23 cellular contexts compared by ENCODE assay signal in the genomic region with DNA sequence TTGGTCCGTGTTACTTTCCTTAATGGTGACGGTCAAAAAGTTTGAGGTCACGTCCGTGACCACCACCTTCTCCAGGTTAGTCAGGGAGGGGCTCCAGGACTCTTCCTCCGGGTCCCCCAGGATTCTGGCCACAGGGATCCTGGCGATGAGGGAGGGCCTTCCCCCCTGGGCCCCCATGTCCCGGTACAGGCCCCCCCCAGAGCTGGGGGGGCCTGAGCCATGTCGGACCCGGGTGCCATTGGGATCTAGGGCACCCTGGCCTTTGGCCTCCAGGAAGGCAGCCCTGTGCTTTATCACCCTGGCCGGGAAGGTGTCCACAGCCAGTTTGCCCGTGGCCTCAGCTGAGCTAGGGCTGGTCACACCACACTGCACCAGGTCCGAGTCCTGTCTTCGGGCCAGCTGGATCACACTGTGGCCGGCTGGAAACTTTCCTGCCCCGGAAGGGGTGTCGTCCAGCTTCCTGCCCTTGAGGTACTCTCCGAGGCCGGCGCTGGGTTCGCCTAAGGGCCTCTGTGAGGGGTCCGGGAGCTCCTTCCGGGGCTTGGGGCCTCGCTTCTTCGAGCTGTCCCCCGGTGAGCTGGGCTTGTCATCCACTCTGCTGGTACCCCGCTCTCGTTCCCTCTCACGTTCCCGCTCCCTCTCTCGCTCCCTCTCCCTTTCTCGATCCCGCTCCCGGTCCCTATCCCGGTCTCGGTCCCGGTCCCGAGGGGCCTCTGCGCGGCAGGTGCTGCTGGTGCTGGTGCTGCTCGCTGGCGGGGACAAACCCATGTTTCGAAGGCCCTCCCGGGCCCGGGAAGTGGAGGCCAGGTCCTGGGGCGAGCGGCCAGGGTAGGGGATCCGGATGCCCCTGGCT. TPM values are rescaled to one million over a fixed set of nuclear protein-coding genes. Genes with fewer than 3 reads are reported as not detected.
A peak's percentile ranks its signal among the peaks of the same experiment; 100 is the strongest.
DNase-seq lines count a peak whose midpoint lies in the region; ATAC-seq, FAIRE-seq and TF ChIP-seq lines count a peak whose summit lies in the region.
"Had no signal": no experiment of that assay in that cellular context is flagged by ENCODE, and none has a peak within 500 bp of the region (broad histone marks: within the 10 kb centered on the region; RNA-seq: fewer than 3 reads in every experiment).

No MANE protein-coding gene starts in this region.

- H3K79me2 ChIP-seq in HepG2 (ENCODE audit: insufficient read depth, low read length), result peaks cover 10% of the 10 kb centered on the region

- ATAC-seq in HepG2, result no peak
- no peak for ATAC-seq in right lobe of liver
- no peak for ATAC-seq in esophagus mucosa
- ATAC-seq: lower lobe of right lung had no signal

- H3K27me3 Mint-ChIP-seq in progenitor cell of endocrine pancreas, result peaks cover 46% of the 10 kb centered on the region

- CTCF ChIA-PET in HepG2 (lab: Yijun Ruan, JAX; ENCODE audit: low intra/inter-chr PET ratio, low total read pairs), result no interaction called here

- H3K27me3 ChIP-seq in HepG2 (ENCODE audit: control insufficient read depth in 1 of 2, insufficient read depth in 2 of 2, low read length in 2 of 2) (peaks cover 27 to 49% of the 10 kb centered on the region in 2 experiments), right lobe of liver (peaks cover 14 to 40% of the 10 kb centered on the region in 2 donors), SJSA1 (replicated peaks) (peaks cover 22% of the 10 kb centered on the region)

- FAIRE-seq in HepG2 (lab: Jason Lieb, UNC), result no peak
- FAIRE-seq in H54 (lab: Jason Lieb, UNC), result no peak
- FAIRE-seq: GM12892 had no signal

- no TSS peak for BruUV-seq in HepG2 (replicated peaks; lab: Mats Ljungman, UMichigan)

- TF ChIP-seq EP300 in HepG2 (IDR thresholded peaks at IDR 0.05; ENCODE audit: low read depth in 2 of 2, low read length in 2 of 2) (no peak), HepG2 (CRISPR knock-in tag; IDR thresholded peaks at IDR 0.05; ENCODE audit: borderline replicate concordance) (no peak)

- no peak for TF ChIP-seq POLR2A in HepG2 (IDR thresholded peaks at IDR 0.05; ENCODE audit: insufficient read depth in 1 of 2, low read depth in 2 of 2, low read length in 2 of 2)
- no peak for TF ChIP-seq POLR2A in right lobe of liver (IDR thresholded peaks at IDR 0.05)
- no peak for TF ChIP-seq POLR2A in H54 (IDR thresholded peaks at IDR 0.05; ENCODE audit: low read depth, low read length)

- no peak for TF ChIP-seq CTCF in HepG2 (CRISPR knock-in tag; IDR thresholded peaks at IDR 0.05)
- no peak for TF ChIP-seq CTCF in right lobe of liver (IDR thresholded peaks at IDR 0.05)
- no peak for TF ChIP-seq CTCF in progenitor cell of endocrine pancreas (IDR thresholded peaks at IDR 0.05; ENCODE audit: unreplicated experiment)

- H3K4me3 ChIP-seq in HepG2 (replicated peaks in 1 of 3; ENCODE audit: insufficient read depth in 1 of 3, low read depth in 2 of 3, low read length in 3 of 3), result no peak overlapping the region; a peak in 1 of 6 replicates
- H3K4me3 ChIP-seq in right lobe of liver, result no peak overlapping the region
- no peak overlapping the region for H3K4me3 ChIP-seq in SJSA1
- peak overlapping the region; percentile 31; the same call in 1 of the 2 replicates for H3K4me3 ChIP-seq in iPS-18c (ENCODE audit: insufficient read depth, low read depth, low read length)
- H3K4me3 ChIP-seq: esophagus squamous epithelium, skin epidermis had no signal

- H3K36me3 Mint-ChIP-seq in progenitor cell of endocrine pancreas (ENCODE audit: insufficient read depth), result peaks cover 4% of the 10 kb centered on the region

- intact Hi-C loops in HepG2 (cut with micrococcal nuclease; ENCODE audit: unreplicated experiment) (loop anchor here (5.0 kb wide), 2 partner anchors 42 to 53 kb away; partner anchors contain the start of gene CBX4), right lobe of liver (cut with DNase I) (no loop called here)

- no peak overlapping the region for H2AFZ ChIP-seq in HepG2 (ENCODE audit: low read length)

- H3K27ac ChIP-seq in HepG2 (ENCODE audit: extremely low read length, insufficient read depth, low read length), result no peak overlapping the region
- H3K27ac ChIP-seq in right lobe of liver, result no peak overlapping the region
- peak overlapping the region; percentile 89 for H3K27ac ChIP-seq in SJSA1
- H3K27ac ChIP-seq: lower lobe of right lung had no signal

- H3K4me2 ChIP-seq in HepG2 (ENCODE audit: low read depth, low read length), result no peak overlapping the region

- no peaks in the 10 kb centered on the region for H4K20me1 ChIP-seq in HepG2 (ENCODE audit: insufficient read depth, low read length)

- TF ChIP-seq RAD21 in HepG2 (CRISPR knock-in tag; IDR thresholded peaks at IDR 0.05), result no peak

- DNase-seq in HepG2 (ENCODE audit: low spot score) (no peak), right lobe of liver (no peak), SJSA1 (ENCODE audit: low read depth in 1 of 2, low spot score in 2 of 2) (no peak), H54 (ENCODE audit: insufficient read length, low spot score) (no peak), amniotic stem cell (lab: John Stamatoyannopoulos, UW) (no peak), progenitor cell of endocrine pancreas (ENCODE audit: low spot score, unreplicated experiment) (no peak)
- DNase-seq: ACHN; activated B cell treated with CpG ODN at 0.5 μM for 24 hours; activated CD4-positive, alpha-beta memory T cell treated with anti-CD3 and anti-CD28 coated beads, Interleukin-2, amount 10 ng/mL, durations not matched to agents 7 days and 5 days; activated naive CD4-positive, alpha-beta T cell treated with Interleukin-2 at 50 U/mL for 16 hours; activated T-cell treated with anti-CD3 and anti-CD28 coated beads, Interleukin-2, amount 50 U/mL, for 24 hours; aorta; CD4-positive, alpha-beta T cell; esophagus squamous epithelium; immature natural killer cell; lower lobe of right lung; NCI-H146; stimulated activated CD4-positive, alpha-beta T cell treated with anti-CD3 and anti-CD28 coated beads, Interleukin-4, amount 100 ng/mL, for 1 hour had no signal

- H3K27ac Mint-ChIP-seq in progenitor cell of endocrine pancreas, result no peak overlapping the region
- H3K27ac Mint-ChIP-seq: activated B cell treated with CpG ODN at 0.5 μM for 24 hours; activated CD4-positive, alpha-beta memory T cell treated with anti-CD3 and anti-CD28 coated beads, Interleukin-2, amount 10 ng/mL, durations not matched to agents 7 days and 5 days; activated T-cell treated with anti-CD3 and anti-CD28 coated beads, Interleukin-2, amount 50 U/mL, for 24 hours; CD4-positive, alpha-beta T cell; immature natural killer cell had no signal

- POLR2A ChIA-PET in HepG2 (lab: Yijun Ruan, JAX), result no interaction called here

- H3K4me1 Mint-ChIP-seq in progenitor cell of endocrine pancreas (ENCODE audit: low read depth), result peaks cover 25% of the 10 kb centered on the region

- no peak overlapping the region for H3K9ac ChIP-seq in HepG2 (ENCODE audit: insufficient read depth, low read depth, low read length)

- no peaks in the 10 kb centered on the region for H3K9me3 Mint-ChIP-seq in progenitor cell of endocrine pancreas (ENCODE audit: low read depth)
- H3K9me3 Mint-ChIP-seq: activated B cell treated with CpG ODN at 0.5 μM for 24 hours; activated CD4-positive, alpha-beta memory T cell treated with anti-CD3 and anti-CD28 coated beads, Interleukin-2, amount 10 ng/mL, durations not matched to agents 7 days and 5 days; activated T-cell treated with anti-CD3 and anti-CD28 coated beads, Interleukin-2, amount 50 U/mL, for 24 hours; CD4-positive, alpha-beta T cell; central memory CD8-positive, alpha-beta T cell had no signal

- 96% methylated on average over 43 of the region's 47 CpGs for WGBS in HepG2 (ENCODE audit: low lambda C conversion rate)
- WGBS in right lobe of liver (ENCODE audit: insufficient coverage, low coverage, low lambda C conversion rate, missing lambda C conversion rate), result 91% methylated on average over 4 of the region's 47 CpGs

- H3K9me3 ChIP-seq in HepG2 (ENCODE audit: low read length) (no peaks in the 10 kb centered on the region), right lobe of liver (no peaks in the 10 kb centered on the region), SJSA1 (replicated peaks) (0 out of 2 replicates have a peak, but pooled peaks cover 6% of the 10 kb centered on the region), iPS-18c (ENCODE audit: control insufficient read depth, insufficient read depth, low read length) (no peaks in the 10 kb centered on the region)
- H3K9me3 ChIP-seq: esophagus squamous epithelium, lower lobe of right lung had no signal

- peaks cover 67% of the 10 kb centered on the region for H3K4me1 ChIP-seq in HepG2 (ENCODE audit: insufficient read depth, low read length)
- peaks cover 0 to 24% (median 11%) of the 10 kb centered on the region in 4 donors for H3K4me1 ChIP-seq in right lobe of liver
- H3K4me1 ChIP-seq in SJSA1 (replicated peaks), result peaks cover 69% of the 10 kb centered on the region

- in situ Hi-C loops in HepG2 (cut with HindIII; ENCODE audit: extremely low pct_ligation_motif_present, low pct_unique_long_range_greater_than_20kb), result no loop called here

- peaks cover 5 to 9% of the 10 kb centered on the region in 2 experiments; a peak in 4 of 5 replicates for H3K36me3 ChIP-seq in HepG2 (replicated peaks in 1 of 2; ENCODE audit: control insufficient read depth in 1 of 2, insufficient read depth in 2 of 2, low read length in 2 of 2)
- no peaks in the 10 kb centered on the region for H3K36me3 ChIP-seq in right lobe of liver
- peaks cover 22% of the 10 kb centered on the region for H3K36me3 ChIP-seq in SJSA1

- H3K4me3 Mint-ChIP-seq in progenitor cell of endocrine pancreas (ENCODE audit: low read depth), result no peak overlapping the region
- H3K4me3 Mint-ChIP-seq: activated B cell treated with CpG ODN at 0.5 μM for 24 hours had no signal

RNA-seq across cellular contexts. Expression of gene CBX8, which starts 2.0 kb away (rescaled TPM):
- total RNA-seq in HepG2 (2016; rRNA removed; fragmentation: Illumina TruSeq; extraction: Trizol), result 12.0 and 12.6 TPM in 2 replicates
- total RNA-seq in HepG2 (2016; cell fraction: cytosol; rRNA removed; fragmentation: Illumina TruSeq; extraction: Trizol; ENCODE audit: low read depth), result 1.3 and 2.4 TPM in 2 replicates
- total RNA-seq in HepG2 (2016; cell fraction: insoluble cytoplasmic fraction; rRNA removed; fragmentation: Illumina TruSeq; extraction: Trizol), result 12.8 and 13.5 TPM in 2 replicates
- total RNA-seq in HepG2 (2016; cell fraction: membrane; rRNA removed; fragmentation: Illumina TruSeq; extraction: Trizol), result 4.8 and 5.6 TPM in 2 replicates
- 5.7 and 8.6 TPM in 2 replicates for total RNA-seq in HepG2 (2016; cell fraction: nucleus; rRNA removed; fragmentation: Illumina TruSeq; extraction: Trizol)
- 0.34 and 0.76 TPM in 2 replicates for polyA plus RNA-seq in HepG2 (2011; rRNA removed)
- 0.72 and 0.99 TPM in 2 replicates for polyA plus RNA-seq in HepG2 (2011; cell fraction: cytosol; rRNA removed)
- polyA plus RNA-seq in HepG2 (2011; cell fraction: nucleus; rRNA removed), result 3.4 and 5.0 TPM in 2 replicates
- polyA plus RNA-seq in HepG2 (2012), result 7.4 and 7.7 TPM in 2 replicates
- polyA plus RNA-seq in HepG2 (2016; cell fraction: cytosol; fragmentation: Illumina TruSeq; extraction: Trizol; ENCODE audit: low read depth), result 0.54 and 0.80 TPM in 2 replicates
- 10.9 and 11.0 TPM in 2 replicates for polyA plus RNA-seq in HepG2 (2016; cell fraction: insoluble cytoplasmic fraction; fragmentation: Illumina TruSeq; extraction: Trizol; ENCODE audit: low read depth)
- 1.4 TPM in 2 replicates for polyA plus RNA-seq in HepG2 (2016; cell fraction: membrane; fragmentation: Illumina TruSeq; extraction: Trizol; ENCODE audit: low read depth)
- 15.7 and 18.7 TPM in 2 replicates for polyA plus RNA-seq in HepG2 (2016; cell fraction: nucleus; fragmentation: Illumina TruSeq; extraction: Trizol; ENCODE audit: insufficient read depth, low read depth)
- polyA minus RNA-seq in HepG2 (2011; rRNA and poly(A)+ RNA removed; ENCODE audit: low replicate concordance), result 1.2 and 1.6 TPM in 2 replicates
- 1.8 and 1.9 TPM in 2 replicates for polyA minus RNA-seq in HepG2 (2011; cell fraction: cytosol; rRNA and poly(A)+ RNA removed)
- 0.77 and 0.87 TPM in 2 replicates for polyA minus RNA-seq in HepG2 (2011; cell fraction: nucleus; rRNA and poly(A)+ RNA removed)
- total RNA-seq in right lobe of liver, result 1 to 10 TPM; 1.2 to 4.7 (median 2.0) TPM
- total RNA-seq in SJSA1 (2014; rRNA removed; shearing (Covaris generic)), result 9.0 and 21.0 TPM in 2 replicates
- 3.8 TPM for total RNA-seq in esophagus mucosa
- total RNA-seq in progenitor cell of endocrine pancreas, result 21.7 and 23.1 TPM in 2 replicates

RNA-seq across cellular contexts. Expression of gene CBX2, which starts 16.9 kb away (rescaled TPM):
- 13.0 and 14.5 TPM in 2 replicates for total RNA-seq in HepG2 (2016; rRNA removed; fragmentation: Illumina TruSeq; extraction: Trizol)
- 6.8 and 7.5 TPM in 2 replicates for total RNA-seq in HepG2 (2016; cell fraction: cytosol; rRNA removed; fragmentation: Illumina TruSeq; extraction: Trizol; ENCODE audit: low read depth)
- total RNA-seq in HepG2 (2016; cell fraction: insoluble cytoplasmic fraction; rRNA removed; fragmentation: Illumina TruSeq; extraction: Trizol), result 11.8 and 15.7 TPM in 2 replicates
- total RNA-seq in HepG2 (2016; cell fraction: membrane; rRNA removed; fragmentation: Illumina TruSeq; extraction: Trizol), result 9.1 and 10.9 TPM in 2 replicates
- total RNA-seq in HepG2 (2016; cell fraction: nucleus; rRNA removed; fragmentation: Illumina TruSeq; extraction: Trizol), result 11.8 and 14.3 TPM in 2 replicates
- polyA plus RNA-seq in HepG2 (2011; rRNA removed), result 31.1 and 40.2 TPM in 2 replicates
- 25.9 and 34.2 TPM in 2 replicates for polyA plus RNA-seq in HepG2 (2011; cell fraction: cytosol; rRNA removed)
- polyA plus RNA-seq in HepG2 (2011; cell fraction: nucleus; rRNA removed), result 90.7 and 95.7 TPM in 2 replicates
- polyA plus RNA-seq in HepG2 (2012), result 41.2 and 46.2 TPM in 2 replicates
- 4.2 and 5.6 TPM in 2 replicates for polyA plus RNA-seq in HepG2 (2016; cell fraction: cytosol; fragmentation: Illumina TruSeq; extraction: Trizol; ENCODE audit: low read depth)
- 9.1 and 12.0 TPM in 2 replicates for polyA plus RNA-seq in HepG2 (2016; cell fraction: insoluble cytoplasmic fraction; fragmentation: Illumina TruSeq; extraction: Trizol; ENCODE audit: low read depth)
- 3.9 and 6.0 TPM in 2 replicates for polyA plus RNA-seq in HepG2 (2016; cell fraction: membrane; fragmentation: Illumina TruSeq; extraction: Trizol; ENCODE audit: low read depth)
- 18.6 and 21.1 TPM in 2 replicates for polyA plus RNA-seq in HepG2 (2016; cell fraction: nucleus; fragmentation: Illumina TruSeq; extraction: Trizol; ENCODE audit: insufficient read depth, low read depth)
- polyA minus RNA-seq in HepG2 (2011; rRNA and poly(A)+ RNA removed; ENCODE audit: low replicate concordance), result 42.9 and 69.2 TPM in 2 replicates
- 31.2 and 31.6 TPM in 2 replicates for polyA minus RNA-seq in HepG2 (2011; cell fraction: cytosol; rRNA and poly(A)+ RNA removed)
- polyA minus RNA-seq in HepG2 (2011; cell fraction: nucleus; rRNA and poly(A)+ RNA removed), result 17.8 and 22.4 TPM in 2 replicates
- 1 to 10 TPM in 3 of 6 experiments, under 1 TPM in 3; 0.33 to 3.5 (median 1.1) TPM for total RNA-seq in right lobe of liver
- 13.6 and 16.7 TPM in 2 replicates for total RNA-seq in SJSA1 (2014; rRNA removed; shearing (Covaris generic))
- 3.8 TPM for total RNA-seq in esophagus mucosa
- 106 and 111 TPM in 2 replicates for total RNA-seq in progenitor cell of endocrine pancreas
- polyA plus RNA-seq: aorta had no signal

RNA-seq across cellular contexts. Expression of gene CBX4, which starts 44.4 kb away (rescaled TPM):
- total RNA-seq in HepG2 (2016; rRNA removed; fragmentation: Illumina TruSeq; extraction: Trizol) (17.1 and 25.8 TPM in 2 replicates), right lobe of liver (10 to 100 TPM in 5 of 6 experiments, 1 to 10 TPM in 1; 8.9 to 21.9 (median 15.1) TPM), esophagus mucosa (25.2 TPM), progenitor cell of endocrine pancreas (22.8 and 24.2 TPM in 2 replicates)
- 4.7 and 4.8 TPM in 2 replicates for total RNA-seq in HepG2 (2016; cell fraction: cytosol; rRNA removed; fragmentation: Illumina TruSeq; extraction: Trizol; ENCODE audit: low read depth)
- 17.7 and 25.2 TPM in 2 replicates for total RNA-seq in HepG2 (2016; cell fraction: insoluble cytoplasmic fraction; rRNA removed; fragmentation: Illumina TruSeq; extraction: Trizol)
- total RNA-seq in HepG2 (2016; cell fraction: membrane; rRNA removed; fragmentation: Illumina TruSeq; extraction: Trizol), result 13.9 and 15.1 TPM in 2 replicates
- 18.5 and 22.8 TPM in 2 replicates for total RNA-seq in HepG2 (2016; cell fraction: nucleus; rRNA removed; fragmentation: Illumina TruSeq; extraction: Trizol)
- polyA plus RNA-seq in HepG2 (2011; rRNA removed), result 50.8 and 61.1 TPM in 2 replicates
- 31.1 and 45.6 TPM in 2 replicates for polyA plus RNA-seq in HepG2 (2011; cell fraction: cytosol; rRNA removed)
- polyA plus RNA-seq in HepG2 (2011; cell fraction: nucleus; rRNA removed), result 117 and 122 TPM in 2 replicates
- polyA plus RNA-seq in HepG2 (2012), result 27.9 and 32.4 TPM in 2 replicates
- polyA plus RNA-seq in HepG2 (2016; cell fraction: cytosol; fragmentation: Illumina TruSeq; extraction: Trizol; ENCODE audit: low read depth), result 3.7 and 4.2 TPM in 2 replicates
- polyA plus RNA-seq in HepG2 (2016; cell fraction: insoluble cytoplasmic fraction; fragmentation: Illumina TruSeq; extraction: Trizol; ENCODE audit: low read depth), result 29.4 and 33.0 TPM in 2 replicates
- polyA plus RNA-seq in HepG2 (2016; cell fraction: membrane; fragmentation: Illumina TruSeq; extraction: Trizol; ENCODE audit: low read depth), result 11.7 and 12.5 TPM in 2 replicates
- polyA plus RNA-seq in HepG2 (2016; cell fraction: nucleus; fragmentation: Illumina TruSeq; extraction: Trizol; ENCODE audit: insufficient read depth, low read depth), result 60.4 and 60.8 TPM in 2 replicates
- polyA minus RNA-seq in HepG2 (2011; rRNA and poly(A)+ RNA removed; ENCODE audit: low replicate concordance), result 17.1 and 51.0 TPM in 2 replicates
- 33.1 and 38.6 TPM in 2 replicates for polyA minus RNA-seq in HepG2 (2011; cell fraction: cytosol; rRNA and poly(A)+ RNA removed)
- 17.8 and 25.2 TPM in 2 replicates for polyA minus RNA-seq in HepG2 (2011; cell fraction: nucleus; rRNA and poly(A)+ RNA removed)
- total RNA-seq in SJSA1 (2014; rRNA removed; shearing (Covaris generic)), result 52.1 and 53.3 TPM in 2 replicates
